Comparison of ENCODE assay signal across 13 cellular contexts in the genomic region with DNA sequence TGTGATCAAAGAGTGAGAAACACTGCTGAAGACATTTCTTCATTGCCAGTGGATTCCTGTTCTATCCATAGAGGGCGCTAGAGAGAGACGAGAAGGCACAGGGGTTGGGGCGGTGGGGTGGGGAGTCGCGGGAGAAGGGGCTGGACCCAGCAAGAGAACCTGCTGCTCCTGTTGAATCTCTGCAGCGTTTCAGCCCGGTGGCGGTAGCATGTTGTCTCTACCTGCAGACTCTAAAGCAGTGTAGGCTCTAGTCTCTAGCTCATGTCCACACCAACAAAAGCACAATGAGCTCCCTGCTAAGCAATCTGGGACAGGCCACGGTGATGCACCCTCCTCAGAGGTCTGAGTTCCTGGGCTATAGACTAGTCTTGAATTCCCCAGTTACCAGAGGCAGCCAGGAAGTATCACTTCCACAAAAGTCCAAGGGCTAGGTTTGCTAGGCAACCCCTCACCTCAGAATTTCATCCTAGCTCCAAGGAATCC.
DNase-seq lines count a peak whose midpoint lies in the region; ATAC-seq, FAIRE-seq and TF ChIP-seq lines count a peak whose summit lies in the region.
"Had no signal": no experiment of that assay in that cellular context is flagged by ENCODE, and none has a peak within 500 bp of the region (broad histone marks: within the 10 kb centered on the region; RNA-seq: fewer than 3 reads in every experiment).

No MANE protein-coding gene starts in this region.

- H3K36me3 ChIP-seq in BE2C (no peaks in the 10 kb centered on the region), GM12878 (ENCODE audit: control insufficient read depth in 2 of 2, insufficient read depth in 2 of 2, low read length in 1 of 2) (no peaks in the 10 kb centered on the region)
- H3K36me3 ChIP-seq: vagina had no signal

- no peak for TF ChIP-seq RAD21 in GM12878 (IDR thresholded peaks at IDR 0.05; ENCODE audit: insufficient read depth, low read depth, low read length)

- no peak overlapping the region for H3K4me3 ChIP-seq in BE2C (ENCODE audit: low read depth, low read length)
- H3K4me3 ChIP-seq in GM12878 = no peak overlapping the region
- H3K4me3 ChIP-seq in iPS-18c (ENCODE audit: insufficient read depth, low read depth, low read length) = peak overlapping the region; percentile 32; the same call in 1 of the 2 replicates
- H3K4me3 ChIP-seq: mucosa of descending colon, vagina had no signal

- SMC1A ChIA-PET in GM12878 (lab: Charles Lee; ENCODE audit: uncharacterized antibody, unreplicated experiment) = interaction anchor here (1.1 kb wide), 1 partner anchor 11 kb away, joined by 4 read pairs; no protein-coding TSS in a partner anchor

- H4K20me1 ChIP-seq in GM12878 (ENCODE audit: control insufficient read depth, insufficient read depth) = no peaks in the 10 kb centered on the region

- no peak for TF ChIP-seq EP300 in GM12878 (IDR thresholded peaks at IDR 0.05; ENCODE audit: borderline replicate concordance in 1 of 2, control insufficient read depth in 1 of 2, low read depth in 2 of 2, low read length in 2 of 2)

- no TSS peak for BruUV-seq in GM12878 (replicated peaks; lab: Mats Ljungman, UMichigan)

- no peak overlapping the region for H3K9ac ChIP-seq in GM12878 (ENCODE audit: control insufficient read depth, insufficient read depth, low read length)

- TF ChIP-seq CTCF in BE2C (IDR thresholded peaks at IDR 0.05; ENCODE audit: low read depth, low read length) (peak; percentile 43), GM12878 (IDR thresholded peaks at IDR 0.05 in 2 of 3, conservative IDR thresholded peaks at IDR 0.05 in 1 of 3; ENCODE audit: control insufficient read depth in 2 of 3, extremely low read depth in 1 of 3, insufficient read depth in 1 of 3, low read depth in 3 of 3, low read length in 3 of 3) (0 out of 6 replicates have a peak, but pooled peaks of 1 of the 3 experiments have one; percentile 4)

- H3K27me3 ChIP-seq in BE2C (no peaks in the 10 kb centered on the region), GM12878 (replicated peaks in 1 of 2; ENCODE audit: control insufficient read depth in 2 of 2, insufficient read depth in 2 of 2, low read length in 1 of 2) (no peaks in the 10 kb centered on the region)
- H3K27me3 ChIP-seq: vagina had no signal

- ATAC-seq in HG02759 (IDR thresholded peaks at IDR 0.05; ENCODE audit: unreplicated experiment) (peak; percentile 65), GM12878 (peak; percentile 58), HG03520 (IDR thresholded peaks at IDR 0.05; ENCODE audit: unreplicated experiment) (no peak)
- ATAC-seq: CD8-positive, alpha-beta T cell; mucosa of descending colon had no signal

- H3K9me3 ChIP-seq in BE2C (no peaks in the 10 kb centered on the region), GM12878 (replicated peaks; ENCODE audit: control insufficient read depth, insufficient read depth, low read length) (no peaks in the 10 kb centered on the region; the same call in 2 of the 3 replicates), iPS-18c (ENCODE audit: control insufficient read depth, insufficient read depth, low read length) (peaks cover 3% of the 10 kb centered on the region)
- H3K9me3 ChIP-seq: mucosa of descending colon, vagina had no signal

- POLR2A ChIA-PET in GM12878 (lab: Charles Lee) = interaction anchor here (0.5 kb wide), 1 partner anchor 1151 kb away, joined by 3 read pairs; no protein-coding TSS in a partner anchor

- no peak for TF ChIP-seq POLR2A in GM12878 (IDR thresholded peaks at IDR 0.05; ENCODE audit: low read depth, low read length)

- H2AFZ ChIP-seq in GM12878 (ENCODE audit: control insufficient read depth, low read depth, low read length) = no peak overlapping the region

- intact Hi-C loops in GM12878 (cut with micrococcal nuclease; ENCODE audit: unreplicated experiment) = no loop called here

- CTCF ChIA-PET in GM12878 (lab: Yijun Ruan, JAX) = interaction anchor here (0.8 to 2.2 kb wide), 7 partner anchors 13 to 281 kb away, joined by 3 to 8 read pairs (median 5); no protein-coding TSS in a partner anchor

- RAD21 ChIA-PET in GM12878 (lab: Charles Lee; ENCODE audit: unreplicated experiment) = interaction anchor here (0.8 to 1.8 kb wide), 4 partner anchors 9 to 20 kb away, joined by 3 to 4 read pairs (median 3); no protein-coding TSS in a partner anchor

- H3K4me1 ChIP-seq in BE2C (peaks cover 10% of the 10 kb centered on the region), GM12878 (ENCODE audit: control insufficient read depth, insufficient read depth, low read length) (no peaks in the 10 kb centered on the region)
- H3K4me1 ChIP-seq: vagina had no signal

- H3K27ac ChIP-seq in GM12878 (ENCODE audit: control insufficient read depth, insufficient read depth) = no peak overlapping the region
- H3K27ac ChIP-seq: vagina had no signal

- FAIRE-seq in GM12878 (lab: Jason Lieb, UNC) = no peak
- FAIRE-seq: TTC549 had no signal

- in situ Hi-C loops in GM12878 (cut with MboI) = no loop called here

- no peak overlapping the region for H3K4me2 ChIP-seq in GM12878 (ENCODE audit: control insufficient read depth, insufficient read depth)

- DNase-seq in BE2C = peak; percentile 23
- no peak for DNase-seq in GM12878 (ENCODE audit: low read depth, low spot score)
- no peak for DNase-seq in dedifferentiated amniotic fluid mesenchymal stem cell (ENCODE audit: extremely low spot score)
- no peak for DNase-seq in AG08395 (ENCODE audit: low spot score)
- DNase-seq in effector CD4-positive, alpha-beta T cell = no peak
- DNase-seq: activated T-cell treated with anti-CD3 and anti-CD28 coated beads, Interleukin-2, amount 50 U/mL, for 1 hour; CD8-positive, alpha-beta T cell; mucosa of descending colon had no signal

- H3K79me2 ChIP-seq in GM12878 (ENCODE audit: control insufficient read depth, insufficient read depth, low read length) = no peaks in the 10 kb centered on the region

- 37% methylated on average over 9 of the region's 9 CpGs for WGBS in GM12878 (ENCODE audit: insufficient coverage, insufficient replicate concordance, low lambda C conversion rate, missing lambda C conversion rate)

TF ChIP-seq in GM12878, 131 proteins besides CTCF, POLR2A, EP300 and RAD21 (continues in another document):
- no peak for TF ChIP-seq NR2C1 (IDR thresholded peaks at IDR 0.05)
- TF ChIP-seq ZNF384 (IDR thresholded peaks at IDR 0.05; ENCODE audit: borderline replicate concordance, low read depth, low read length) = no peak
- TF ChIP-seq, protein P1, sequence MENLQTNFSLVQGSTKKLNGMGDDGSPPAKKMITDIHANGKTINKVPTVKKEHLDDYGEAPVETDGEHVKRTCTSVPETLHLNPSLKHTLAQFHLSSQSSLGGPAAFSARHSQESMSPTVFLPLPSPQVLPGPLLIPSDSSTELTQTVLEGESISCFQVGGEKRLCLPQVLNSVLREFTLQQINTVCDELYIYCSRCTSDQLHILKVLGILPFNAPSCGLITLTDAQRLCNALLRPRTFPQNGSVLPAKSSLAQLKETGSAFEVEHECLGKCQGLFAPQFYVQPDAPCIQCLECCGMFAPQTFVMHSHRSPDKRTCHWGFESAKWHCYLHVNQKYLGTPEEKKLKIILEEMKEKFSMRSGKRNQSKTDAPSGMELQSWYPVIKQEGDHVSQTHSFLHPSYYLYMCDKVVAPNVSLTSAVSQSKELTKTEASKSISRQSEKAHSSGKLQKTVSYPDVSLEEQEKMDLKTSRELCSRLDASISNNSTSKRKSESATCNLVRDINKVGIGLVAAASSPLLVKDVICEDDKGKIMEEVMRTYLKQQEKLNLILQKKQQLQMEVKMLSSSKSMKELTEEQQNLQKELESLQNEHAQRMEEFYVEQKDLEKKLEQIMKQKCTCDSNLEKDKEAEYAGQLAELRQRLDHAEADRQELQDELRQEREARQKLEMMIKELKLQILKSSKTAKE (IDR thresholded peaks at IDR 0.05; ENCODE audit: low read depth, poor library complexity, severe bottlenecking) = no peak
- TF ChIP-seq BRCA1 (IDR thresholded peaks at IDR 0.05; ENCODE audit: low read depth, low read length) = no peak
- no peak for TF ChIP-seq MYC (IDR thresholded peaks at IDR 0.05; ENCODE audit: insufficient read depth, insufficient read length, insufficient replicate concordance, low read length, severe bottlenecking)
- no peak for TF ChIP-seq SRF (IDR thresholded peaks at IDR 0.05; ENCODE audit: low read depth in 2 of 2, low read length in 2 of 2)
- no peak for TF ChIP-seq BCL11A (IDR thresholded peaks at IDR 0.05; ENCODE audit: low read depth, low read length)
- TF ChIP-seq CHD2 (IDR thresholded peaks at IDR 0.05; ENCODE audit: borderline replicate concordance, low read depth, low read length) = no peak
- TF ChIP-seq EGR1 (IDR thresholded peaks at IDR 0.05; ENCODE audit: borderline replicate concordance in 1 of 2, low read depth in 2 of 2, low read length in 2 of 2) = no peak
- TF ChIP-seq DPF2 (IDR thresholded peaks at IDR 0.05) = no peak
- TF ChIP-seq, protein P2, sequence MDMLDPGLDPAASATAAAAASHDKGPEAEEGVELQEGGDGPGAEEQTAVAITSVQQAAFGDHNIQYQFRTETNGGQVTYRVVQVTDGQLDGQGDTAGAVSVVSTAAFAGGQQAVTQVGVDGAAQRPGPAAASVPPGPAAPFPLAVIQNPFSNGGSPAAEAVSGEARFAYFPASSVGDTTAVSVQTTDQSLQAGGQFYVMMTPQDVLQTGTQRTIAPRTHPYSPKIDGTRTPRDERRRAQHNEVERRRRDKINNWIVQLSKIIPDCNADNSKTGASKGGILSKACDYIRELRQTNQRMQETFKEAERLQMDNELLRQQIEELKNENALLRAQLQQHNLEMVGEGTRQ (IDR thresholded peaks at IDR 0.05; ENCODE audit: borderline replicate concordance, low read depth, low read length) = no peak
